In genomic region chr12:130761537-130762318, GRCh38 we compare ENCODE assay signal across 8 cellular contexts. TPM values are rescaled to one million over a fixed set of nuclear protein-coding genes. Genes with fewer than 3 reads are reported as not detected.
DNase-seq lines count a peak whose midpoint lies in the region; ATAC-seq and TF ChIP-seq lines count a peak whose summit lies in the region.

No MANE protein-coding gene starts in this region.

- peaks cover 0 to 4% (median 0%) of the 10 kb centered on the region in 3 donors for H3K4me1 ChIP-seq in esophagus squamous epithelium
- no peaks in the 10 kb centered on the region for H3K4me1 ChIP-seq in neuronal stem cell (ENCODE audit: control insufficient read depth in 2 of 2, insufficient read depth in 1 of 2, low read depth in 1 of 2, low read length in 2 of 2)
- H3K4me1 ChIP-seq in suprapubic skin = peaks cover 3% of the 10 kb centered on the region

- H3K4me2 ChIP-seq in neuronal stem cell (ENCODE audit: insufficient read depth, low read length, poor library complexity, severe bottlenecking) = no peak overlapping the region

- H2BK15ac ChIP-seq in neuronal stem cell (ENCODE audit: low read length) = no peak overlapping the region

- peak; percentile 37 for TF ChIP-seq CTCF in HFF-Myc (IDR thresholded peaks at IDR 0.05; ENCODE audit: low read depth, low read length, missing control alignments)
- peak in 5 of 6 experiments; percentile 51 to 81 (median 61) for TF ChIP-seq CTCF in esophagus squamous epithelium (IDR thresholded peaks at IDR 0.05)
- TF ChIP-seq CTCF in suprapubic skin (IDR thresholded peaks at IDR 0.05) = peak; percentile 16 to 42

- TF ChIP-seq POLR2A in esophagus squamous epithelium (IDR thresholded peaks at IDR 0.05) (no peak), suprapubic skin (IDR thresholded peaks at IDR 0.05) (no peak)

- no peaks in the 10 kb centered on the region for H3K79me1 ChIP-seq in neuronal stem cell (ENCODE audit: low read depth, low read length)

- peak overlapping the region; percentile 46 for H3K18ac ChIP-seq in neuronal stem cell (ENCODE audit: low read length)

- H3K4me3 ChIP-seq in HFF-Myc (replicated peaks; ENCODE audit: low read depth, low read length) (no peak overlapping the region), esophagus squamous epithelium (no peak overlapping the region), neuronal stem cell (ENCODE audit: low read length in 2 of 2) (no peak overlapping the region), suprapubic skin (no peak overlapping the region)

- H4K91ac ChIP-seq in neuronal stem cell (ENCODE audit: low read depth, low read length, poor library complexity) = no peak overlapping the region

- H3K36me3 ChIP-seq in esophagus squamous epithelium (no peaks in the 10 kb centered on the region), neuronal stem cell (replicated peaks in 1 of 2; ENCODE audit: control insufficient read depth in 2 of 2, insufficient read depth in 2 of 2, low read length in 2 of 2) (peaks cover 0 to 8% of the 10 kb centered on the region in 2 donors), suprapubic skin (no peaks in the 10 kb centered on the region)

- H3K4ac ChIP-seq in neuronal stem cell (ENCODE audit: low read length) = no peak overlapping the region

- H4K8ac ChIP-seq in neuronal stem cell (ENCODE audit: low read depth, low read length) = no peak overlapping the region

- peak overlapping the region; percentile 20 for H3K23ac ChIP-seq in neuronal stem cell (ENCODE audit: low read depth, low read length, poor library complexity)

- no peak overlapping the region for H2BK5ac ChIP-seq in neuronal stem cell (ENCODE audit: low read length)

- no peaks in the 10 kb centered on the region for H3K9me3 ChIP-seq in esophagus squamous epithelium
- peaks cover 5 to 11% of the 10 kb centered on the region in 2 donors for H3K9me3 ChIP-seq in neuronal stem cell (replicated peaks in 1 of 2; ENCODE audit: control insufficient read depth in 2 of 2, insufficient read depth in 1 of 2, low read depth in 1 of 2, low read length in 2 of 2)
- H3K9me3 ChIP-seq in suprapubic skin = no peaks in the 10 kb centered on the region

- peak overlapping the region; percentile 26 for H2AK5ac ChIP-seq in neuronal stem cell (ENCODE audit: low read depth, low read length)

- no peak overlapping the region for H2BK12ac ChIP-seq in neuronal stem cell (ENCODE audit: low read length)

- no peak for TF ChIP-seq EP300 in suprapubic skin (IDR thresholded peaks at IDR 0.05)

- H3K27ac ChIP-seq in esophagus squamous epithelium (no peak overlapping the region), neuronal stem cell (replicated peaks; ENCODE audit: low read length) (no peak overlapping the region), suprapubic skin (no peak overlapping the region)

- ATAC-seq in HG03196 (IDR thresholded peaks at IDR 0.05; ENCODE audit: unreplicated experiment) = no peak

- intact Hi-C loops in esophagus squamous epithelium (cut with DNase I) = loop anchor here (5.0 kb wide), 1 partner anchor 56 kb away; no protein-coding TSS in a partner anchor

- no peak overlapping the region for H3K9ac ChIP-seq in neuronal stem cell (ENCODE audit: low read depth, low read length, poor library complexity)

- no peak overlapping the region for H2BK120ac ChIP-seq in neuronal stem cell (ENCODE audit: low read depth, low read length)

- WGBS in esophagus squamous epithelium, 2 donors = 16 to 40% methylated on average over 2 to 7 of the region's 29 CpGs
- WGBS in neuronal stem cell (ENCODE audit: extremely low coverage in 2 of 2, insufficient read length in 2 of 2, insufficient replicate concordance in 1 of 2), 2 donors = no CpG with 5 or more reads among the region's 29 CpGs
- 42% methylated on average over 24 of the region's 29 CpGs for WGBS in suprapubic skin

- peak; percentile 82 for DNase-seq in GM03348 (ENCODE audit: low spot score)
- DNase-seq in HFF-Myc (ENCODE audit: extremely low read depth, low read depth) = peak; percentile 2
- DNase-seq in NCI-H526 (lab: John Stamatoyannopoulos, UW) = peak; percentile 55 to 84
- peak; percentile 64 for DNase-seq in activated CD8-positive, alpha-beta memory T cell treated with anti-CD3 and anti-CD28 coated beads, Interleukin-2, amount 50 U/mL, for 4 hours
- no peak for DNase-seq in esophagus squamous epithelium (lab: John Stamatoyannopoulos, UW)
- DNase-seq in neuronal stem cell (ENCODE audit: low spot score) = peak; percentile 44
- DNase-seq in suprapubic skin (ENCODE audit: low spot score in 2 of 2) = no peak

- H3K27me3 ChIP-seq in esophagus squamous epithelium (peaks cover 0 to 36% (median 0%) of the 10 kb centered on the region in 4 donors), neuronal stem cell (ENCODE audit: control insufficient read depth in 3 of 3, insufficient read depth in 3 of 3, low read depth in 1 of 3, low read length in 3 of 3) (peaks cover 0 to 4% (median 0%) of the 10 kb centered on the region in 3 experiments), suprapubic skin (peaks cover 30% of the 10 kb centered on the region)

- H3K14ac ChIP-seq in neuronal stem cell (ENCODE audit: low read length) = peak overlapping the region; percentile 48

- peak overlapping the region; percentile 5 for H2AFZ ChIP-seq in neuronal stem cell (ENCODE audit: low read length)

RNA-seq across cellular contexts. Expression of gene RIMBP2, which starts 45.6 kb away (rescaled TPM):
- total RNA-seq in esophagus squamous epithelium (under 1 TPM; 0.08 to 0.76 (median 0.46) TPM), suprapubic skin (10 to 100 TPM in 1 of 4 donors, 1 to 10 TPM in 3; 2.1 to 21.8 (median 3.0) TPM)
- 6.0 TPM for polyA plus RNA-seq in neuronal stem cell (2013, experiment 1 of 2)
- polyA plus RNA-seq in neuronal stem cell (2013, experiment 2 of 2) = 6.5 TPM

Comparison
In these comparisons a context has a peak if more than half of its experiments do, and no peak if none do; other contexts are left out.
1. DNase-seq: peak in GM03348 (single experiment), HFF-Myc (single experiment), NCI-H526 (2 of 2), activated CD8-positive, alpha-beta memory T cell treated with anti-CD3 and anti-CD28 coated beads, Interleukin-2, amount 50 U/mL, for 4 hours (single experiment) and neuronal stem cell (single experiment); none in esophagus squamous epithelium (single experiment) and suprapubic skin (0 of 2).
2. Peak in every context shown above with its lines, with median percentiles within 50 percentile points of each other: CTCF ChIP-seq.